In the genomic region with DNA sequence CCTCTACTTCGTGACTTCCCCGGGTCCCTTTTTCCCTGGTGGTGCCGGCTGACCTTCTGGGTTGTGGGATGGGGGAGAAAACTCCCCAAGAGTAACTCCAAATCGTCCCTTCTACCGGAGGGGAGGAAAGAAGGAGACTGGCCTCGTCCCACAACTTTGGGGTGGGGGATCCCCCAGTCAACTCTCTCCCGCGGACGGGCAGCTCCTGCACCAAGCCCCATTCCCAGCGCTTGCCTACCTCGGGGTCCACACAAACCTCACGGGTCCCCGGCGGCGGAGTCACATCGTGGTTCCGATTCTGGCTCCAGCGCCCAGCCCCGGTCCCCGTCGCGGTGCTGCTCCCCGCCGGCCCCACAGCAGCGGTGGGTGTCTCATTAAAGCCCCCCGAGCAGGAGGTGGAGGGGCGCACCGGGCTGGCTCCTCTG, we compare ENCODE assay signal across 9 cellular contexts. TPM values are rescaled to one million over a fixed set of nuclear protein-coding genes. Genes with fewer than 3 reads are reported as not detected.
DNase-seq lines count a peak whose midpoint lies in the region; ATAC-seq and TF ChIP-seq lines count a peak whose summit lies in the region.
"Had no signal": no experiment of that assay in that cellular context is flagged by ENCODE, and none has a peak within 500 bp of the region (broad histone marks: within the 10 kb centered on the region; RNA-seq: fewer than 3 reads in every experiment).

No MANE protein-coding gene starts in this region.

- peaks cover 83% of the 10 kb centered on the region for H3K27me3 Mint-ChIP-seq in activated T-cell treated with anti-CD3 and anti-CD28 coated beads, Interleukin-2, amount 50 U/mL, for 24 hours

- no peaks in the 10 kb centered on the region for H3K9me3 Mint-ChIP-seq in activated T-cell treated with anti-CD3 and anti-CD28 coated beads, Interleukin-2, amount 50 U/mL, for 24 hours
- H3K9me3 Mint-ChIP-seq: CD4-positive, alpha-beta T cell had no signal

- no peak for TF ChIP-seq POLR2A in breast epithelium (IDR thresholded peaks at IDR 0.05)

- H3K36me3 ChIP-seq in breast epithelium (no peaks in the 10 kb centered on the region), mesodermal cell (ENCODE audit: control insufficient read depth, insufficient read depth, low read length) (no peaks in the 10 kb centered on the region), upper lobe of right lung (no peaks in the 10 kb centered on the region)

- DNase-seq in activated T-cell treated with anti-CD3 and anti-CD28 coated beads, Interleukin-2, amount 50 U/mL, for 24 hours, result peak; percentile 30
- no peak for DNase-seq in activated T-cell treated with anti-CD3 and anti-CD28 coated beads for 4 hours
- no peak for DNase-seq in breast epithelium (ENCODE audit: low spot score in 2 of 2)
- DNase-seq in upper lobe of right lung, result peak; percentile 59
- DNase-seq in SIG-M5 treated with dmso at 0.1 percent for 504 hours (lab: John Stamatoyannopoulos, UW; ENCODE audit: unreplicated experiment), result no peak
- no peak for DNase-seq in pons (ENCODE audit: low spot score)
- DNase-seq: CD4-positive, alpha-beta T cell had no signal

- H3K4me1 Mint-ChIP-seq in activated T-cell treated with anti-CD3 and anti-CD28 coated beads, Interleukin-2, amount 50 U/mL, for 24 hours (ENCODE audit: low read depth), result peaks cover 26% of the 10 kb centered on the region

- H3K9me3 ChIP-seq in breast epithelium (no peaks in the 10 kb centered on the region), mesodermal cell (ENCODE audit: control insufficient read depth, low read length) (no peaks in the 10 kb centered on the region), upper lobe of right lung (no peaks in the 10 kb centered on the region)

- H3K4me1 ChIP-seq in breast epithelium (peaks cover 3 to 14% of the 10 kb centered on the region in 2 donors), mesodermal cell (ENCODE audit: control insufficient read depth, insufficient read depth, low read length, poor library complexity, severe bottlenecking) (peaks cover 25% of the 10 kb centered on the region), upper lobe of right lung (peaks cover 19% of the 10 kb centered on the region)

- H3K27ac ChIP-seq in breast epithelium (no peak overlapping the region), mesodermal cell (ENCODE audit: low read depth, low read length, severe bottlenecking) (no peak overlapping the region), upper lobe of right lung (no peak overlapping the region)

- H3K27ac Mint-ChIP-seq in activated T-cell treated with anti-CD3 and anti-CD28 coated beads, Interleukin-2, amount 50 U/mL, for 24 hours, result no peak overlapping the region
- H3K27ac Mint-ChIP-seq: CD4-positive, alpha-beta T cell had no signal

- peak overlapping the region; percentile 52 to 82 (median 61) for H3K4me3 ChIP-seq in breast epithelium
- H3K4me3 ChIP-seq in mesodermal cell (ENCODE audit: extremely low read depth, insufficient read depth, low read length, poor library complexity, severe bottlenecking), result peak overlapping the region; percentile 56
- peak overlapping the region; percentile 51 for H3K4me3 ChIP-seq in upper lobe of right lung

- 0% methylated on average over 4 to 21 of the region's 28 CpGs for WGBS in mesodermal cell (ENCODE audit: insufficient coverage in 2 of 2), 2 experiments

- ATAC-seq in upper lobe of right lung (no peak), HG03097 (IDR thresholded peaks at IDR 0.05; ENCODE audit: low FRiP score, unreplicated experiment) (no peak)

- TF ChIP-seq CTCF in breast epithelium (IDR thresholded peaks at IDR 0.05), result no peak
- TF ChIP-seq CTCF in upper lobe of right lung (IDR thresholded peaks at IDR 0.05), result no peak

- H3K27me3 ChIP-seq in breast epithelium (peaks cover 0 to 12% of the 10 kb centered on the region in 2 donors), upper lobe of right lung (peaks cover 81% of the 10 kb centered on the region)

- intact Hi-C loops in breast epithelium (cut with DNase I; ENCODE audit: low total_unique reads), result loop anchor here (2.0 kb wide), 1 partner anchor 73 kb away; no protein-coding TSS in a partner anchor
- intact Hi-C loops in upper lobe of right lung (cut with DNase I), result no loop called here

- no peaks in the 10 kb centered on the region for H3K36me3 Mint-ChIP-seq in activated T-cell treated with anti-CD3 and anti-CD28 coated beads, Interleukin-2, amount 50 U/mL, for 24 hours (ENCODE audit: low read depth)

- H3K4me3 Mint-ChIP-seq in activated T-cell treated with anti-CD3 and anti-CD28 coated beads, Interleukin-2, amount 50 U/mL, for 24 hours, result peak overlapping the region; percentile 44

RNA-seq across cellular contexts. Expression of gene BDNF, which starts 0.3 kb away (rescaled TPM):
- total RNA-seq in breast epithelium (under 1 TPM in 2 of 3 donors, not detected in 1; 0.44 to 0.66 TPM), upper lobe of right lung (4.3 TPM)
- 1.7 TPM for polyA plus RNA-seq in mesodermal cell (2013, experiment 1 of 2)
- polyA plus RNA-seq in mesodermal cell (2013, experiment 2 of 2), result 1.4 TPM
- total RNA-seq: CD4-positive, alpha-beta T cell had no signal

Comparison
In these comparisons a context has a peak if more than half of its experiments do, and no peak if none do; other contexts are left out.
1. DNase-seq: peak in activated T-cell treated with anti-CD3 and anti-CD28 coated beads, Interleukin-2, amount 50 U/mL, for 24 hours (single experiment) and upper lobe of right lung (single experiment); none in activated T-cell treated with anti-CD3 and anti-CD28 coated beads for 4 hours (single experiment), breast epithelium (0 of 2), SIG-M5 treated with dmso at 0.1 percent for 504 hours (single experiment) and pons (single experiment).
2. Peak in every context shown above with its lines, with median percentiles within 50 percentile points of each other: H3K4me3 ChIP-seq.